30 cellular contexts compared by ENCODE assay signal in the genomic region with DNA sequence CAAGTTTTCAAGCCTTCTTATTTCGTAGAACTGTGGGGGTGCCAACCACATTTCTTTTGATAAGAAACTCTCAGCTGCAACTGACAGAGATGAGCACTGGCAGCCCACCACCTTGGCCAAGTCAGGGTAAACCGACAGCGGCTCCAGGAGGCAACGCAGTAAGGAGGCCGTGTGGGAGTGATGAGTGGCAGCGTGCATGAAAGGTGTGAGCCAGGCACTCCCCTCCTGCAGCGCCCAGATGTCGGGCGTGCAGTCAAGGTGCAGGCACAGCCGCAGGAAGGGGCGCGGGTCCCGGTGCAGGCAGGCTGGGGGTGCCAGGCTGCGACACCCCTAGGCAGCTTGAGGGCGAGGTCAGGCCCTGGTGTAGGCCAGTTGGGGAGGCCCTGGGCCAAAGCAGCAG.
"Had no signal": no experiment of that assay in that cellular context is flagged by ENCODE, and none has a peak within 500 bp of the region (broad histone marks: within the 10 kb centered on the region; RNA-seq: fewer than 3 reads in every experiment).

No MANE protein-coding gene starts in this region.

- H3K4me1 ChIP-seq: adrenal gland, ascending aorta, breast epithelium, esophagus squamous epithelium, gastroesophageal sphincter had no signal

- H3K27me3 ChIP-seq: adrenal gland, ascending aorta, breast epithelium, cardiac muscle cell, esophagus squamous epithelium, gastroesophageal sphincter had no signal

- H3K4me3 ChIP-seq: adrenal gland, ascending aorta, breast epithelium, cardiac muscle cell, esophagus squamous epithelium, gastroesophageal sphincter had no signal

- H3K36me3 ChIP-seq: adrenal gland, ascending aorta, breast epithelium, cardiac muscle cell, esophagus squamous epithelium, gastroesophageal sphincter, WERI-Rb-1 had no signal

- ATAC-seq: activated CD4-positive, CD25-positive, alpha-beta regulatory T cell treated with anti-CD3 and anti-CD28 coated beads, Interleukin-2, amount 50 U/mL, for 24 hours; activated CD8-positive, alpha-beta T cell treated with anti-CD3 and anti-CD28 coated beads for 36 hours; activated naive CD8-positive, alpha-beta T cell treated with anti-CD3 and anti-CD28 coated beads, Interleukin-2, amount 50 U/mL, for 24 hours; effector memory CD8-positive, alpha-beta T cell; gastroesophageal sphincter; T-helper 17 cell had no signal

- H3K27ac ChIP-seq: adrenal gland, ascending aorta, breast epithelium, cardiac muscle cell, esophagus squamous epithelium, gastroesophageal sphincter, WERI-Rb-1 had no signal

- DNase-seq: activated B cell treated with CpG ODN at 0.5 μM for 24 hours; activated CD4-positive, alpha-beta T cell treated with anti-CD3 and anti-CD28 coated beads for 48 hours; activated CD4-positive, alpha-beta T cell treated with anti-CD3 and anti-CD28 coated beads, Interleukin-2, amount 50 U/mL, for 1 hour; activated CD4-positive, alpha-beta T cell treated with anti-CD3 and anti-CD28 coated beads, Interleukin-2, amount 50 U/mL, for 48 hours; activated CD8-positive, alpha-beta memory T cell treated with anti-CD3 and anti-CD28 coated beads for 24 hours; activated CD8-positive, alpha-beta memory T cell treated with anti-CD3 and anti-CD28 coated beads, Interleukin-2, amount 50 U/mL, for 4 hours; activated CD8-positive, alpha-beta T cell treated with anti-CD3 and anti-CD28 coated beads for 36 hours; activated effector memory CD4-positive, alpha-beta T cell treated with anti-CD3 and anti-CD28 coated beads, Interleukin-2, amount 50 U/mL, for 16 hours; activated naive CD4-positive, alpha-beta T cell treated with anti-CD3 and anti-CD28 coated beads for 36 hours; activated naive CD8-positive, alpha-beta T cell treated with anti-CD3 and anti-CD28 coated beads for 36 hours; activated naive CD8-positive, alpha-beta T cell treated with anti-CD3 and anti-CD28 coated beads, Interleukin-2, amount 50 U/mL, for 24 hours; activated T-cell treated with anti-CD3 and anti-CD28 coated beads, Interleukin-2, amount 50 U/mL, for 1 hour; activated T-cell treated with anti-CD3 and anti-CD28 coated beads, Interleukin-2, amount 50 U/mL, for 48 hours; adrenal gland; amygdala; cortex of kidney; dermis blood vessel endothelial cell; effector CD4-positive, alpha-beta T cell; effector memory CD8-positive, alpha-beta T cell; esophagus squamous epithelium; foreskin melanocyte; T-helper 1 cell; T-helper 17 cell; T1000; WERI-Rb-1 had no signal

- H3K9me3 ChIP-seq: adrenal gland, ascending aorta, breast epithelium, esophagus squamous epithelium, gastroesophageal sphincter had no signal
